ENCODE assay signal across 32 cellular contexts in the genomic region with DNA sequence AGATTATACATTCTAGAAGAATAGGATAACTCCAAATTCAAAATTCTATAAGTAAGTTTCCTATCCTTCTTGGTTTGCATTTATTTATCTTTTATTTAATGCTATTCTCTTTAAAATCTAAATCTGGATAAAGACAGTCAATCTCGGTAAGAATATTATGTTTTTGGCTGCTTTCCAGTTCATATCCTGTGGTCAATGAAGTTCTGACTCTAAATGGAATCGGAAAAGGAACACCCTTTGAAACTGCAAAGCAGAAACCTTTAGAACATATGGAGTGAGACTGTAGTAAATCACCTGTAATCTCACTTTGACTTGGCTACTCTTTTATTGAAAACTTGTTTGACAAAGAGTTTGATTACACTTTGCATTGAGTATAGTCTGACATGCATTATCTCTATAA.
"Had no signal": no experiment of that assay in that cellular context is flagged by ENCODE, and none has a peak within 500 bp of the region (broad histone marks: within the 10 kb centered on the region; RNA-seq: fewer than 3 reads in every experiment).

No MANE protein-coding gene starts in this region.

- H3K79me2 ChIP-seq: hepatocyte had no signal

- DNase-seq: colonic mucosa; effector memory CD8-positive, alpha-beta T cell; foreskin keratinocyte; heart left ventricle; islet precursor cell; kidney glomerular epithelial cell; left ventricle myocardium superior; lower lobe of right lung; naive B cell; pancreas; right lobe of liver; stimulated activated CD4-positive, alpha-beta T cell treated with anti-CD3 and anti-CD28 coated beads, Interleukin-12 subunit alpha, Interleukin-12 subunit beta, amount 100 ng/mL, for 4 hours; stimulated activated CD4-positive, alpha-beta T cell treated with anti-CD3 and anti-CD28 coated beads, Interleukin-1b, Interleukin-23, amount 100 ng/mL, for 48 hours; stimulated activated CD4-positive, alpha-beta T cell treated with anti-CD3 and anti-CD28 coated beads, Interleukin-4, amount 100 ng/mL, for 1 hour; stimulated activated CD8-positive, alpha-beta memory T cell treated with anti-CD3 and anti-CD28 coated beads, Interleukin-4, amount 100 ng/mL, for 48 hours; stimulated activated naive CD4-positive, alpha-beta T cell; stimulated activated naive CD8-positive, alpha-beta T cell treated with anti-CD3 and anti-CD28 coated beads, Interleukin-15, amount 100 ng/mL, for 72 hours; transverse colon; upper lobe of right lung; uterus had no signal

- H3K27ac Mint-ChIP-seq: dendritic cell treated with granulocyte-macrophage colony-stimulating factor and Interleukin-4, amounts not matched to agents 40 ng/mL and 50 ng/mL, for 4 days; effector memory CD8-positive, alpha-beta T cell; memory B cell; naive B cell; natural killer cell treated with Interleukin-12 subunit alpha and Interleukin-12 subunit beta and Interleukin-15 and Interleukin-18, amount 100 ng/mL, for 72 hours; progenitor cell of endocrine pancreas; stimulated activated naive CD8-positive, alpha-beta T cell treated with anti-CD3 and anti-CD28 coated beads, Interleukin-15, amount 100 ng/mL, for 72 hours had no signal

- H3K36me3 Mint-ChIP-seq: natural killer cell treated with Interleukin-12 subunit alpha and Interleukin-12 subunit beta and Interleukin-15 and Interleukin-18, amount 100 ng/mL, for 72 hours had no signal

- H3K4me3 Mint-ChIP-seq: dendritic cell treated with granulocyte-macrophage colony-stimulating factor and Interleukin-4, amounts not matched to agents 40 ng/mL and 50 ng/mL, for 4 days; effector memory CD8-positive, alpha-beta T cell; memory B cell; naive B cell; natural killer cell treated with Interleukin-12 subunit alpha and Interleukin-12 subunit beta and Interleukin-15 and Interleukin-18, amount 100 ng/mL, for 72 hours; neural crest cell; stimulated activated naive CD8-positive, alpha-beta T cell treated with anti-CD3 and anti-CD28 coated beads, Interleukin-15, amount 100 ng/mL, for 72 hours had no signal

- H3K36me3 ChIP-seq: colonic mucosa, lower lobe of right lung, neutrophil, pancreas, right lobe of liver, suprapubic skin, transverse colon, upper lobe of right lung, uterus had no signal

- H3K4me3 ChIP-seq: colonic mucosa, gastroesophageal sphincter, heart left ventricle, hepatocyte, lower lobe of right lung, pancreas, right lobe of liver, smooth muscle cell, suprapubic skin, transverse colon, upper lobe of right lung, uterus had no signal

- H3K27ac ChIP-seq: colonic mucosa, epithelial cell of prostate, foreskin keratinocyte, gastroesophageal sphincter, heart left ventricle, hepatocyte, lower lobe of right lung, neutrophil, pancreas, right lobe of liver, suprapubic skin, transverse colon, upper lobe of right lung, uterus had no signal

- H3K9me3 Mint-ChIP-seq: dendritic cell treated with granulocyte-macrophage colony-stimulating factor and Interleukin-4, amounts not matched to agents 40 ng/mL and 50 ng/mL, for 4 days; effector memory CD8-positive, alpha-beta T cell; memory B cell; naive B cell; natural killer cell treated with Interleukin-12 subunit alpha and Interleukin-12 subunit beta and Interleukin-15 and Interleukin-18, amount 100 ng/mL, for 72 hours; neural crest cell; stimulated activated naive CD8-positive, alpha-beta T cell treated with anti-CD3 and anti-CD28 coated beads, Interleukin-15, amount 100 ng/mL, for 72 hours had no signal

- H2AFZ ChIP-seq: hepatocyte had no signal

- ATAC-seq: effector memory CD8-positive, alpha-beta T cell; esophagus mucosa; foreskin keratinocyte; gastroesophageal sphincter; heart left ventricle; left ventricle myocardium superior; lower lobe of right lung; natural killer cell treated with Interleukin-12 subunit alpha and Interleukin-12 subunit beta and Interleukin-15 and Interleukin-18, amount 100 ng/mL, for 72 hours; pancreas; right lobe of liver; stimulated activated naive CD8-positive, alpha-beta T cell treated with anti-CD3 and anti-CD28 coated beads, Interleukin-15, amount 100 ng/mL, for 72 hours; upper lobe of right lung had no signal

- H3K27me3 ChIP-seq: colonic mucosa, foreskin keratinocyte, gastroesophageal sphincter, heart left ventricle, hepatocyte, neutrophil, pancreas, right lobe of liver, suprapubic skin, transverse colon, upper lobe of right lung, uterus had no signal

- H3K27me3 Mint-ChIP-seq: dendritic cell treated with granulocyte-macrophage colony-stimulating factor and Interleukin-4, amounts not matched to agents 40 ng/mL and 50 ng/mL, for 4 days; effector memory CD8-positive, alpha-beta T cell; memory B cell; naive B cell; natural killer cell treated with Interleukin-12 subunit alpha and Interleukin-12 subunit beta and Interleukin-15 and Interleukin-18, amount 100 ng/mL, for 72 hours; progenitor cell of endocrine pancreas; stimulated activated naive CD8-positive, alpha-beta T cell treated with anti-CD3 and anti-CD28 coated beads, Interleukin-15, amount 100 ng/mL, for 72 hours had no signal

- H3K4me1 Mint-ChIP-seq: memory B cell; naive B cell; neural crest cell; stimulated activated naive CD8-positive, alpha-beta T cell treated with anti-CD3 and anti-CD28 coated beads, Interleukin-15, amount 100 ng/mL, for 72 hours had no signal

- H3K4me1 ChIP-seq: colonic mucosa, foreskin keratinocyte, lower lobe of right lung, pancreas, right lobe of liver, suprapubic skin, upper lobe of right lung, uterus had no signal

- H3K4me2 ChIP-seq: hepatocyte, smooth muscle cell had no signal
